ENCODE assay signal across 12 cellular contexts in genomic region chr16:13436641-13437423, GRCh38.
DNase-seq lines count a peak whose midpoint lies in the region; ATAC-seq lines count a peak whose summit lies in the region.
"Had no signal": no experiment of that assay in that cellular context is flagged by ENCODE, and none has a peak within 500 bp of the region (broad histone marks: within the 10 kb centered on the region; RNA-seq: fewer than 3 reads in every experiment).

No MANE protein-coding gene starts in this region.

- H3K36me3 ChIP-seq in CD4-positive, alpha-beta memory T cell (ENCODE audit: insufficient read depth, low read length) = no peaks in the 10 kb centered on the region
- H3K36me3 ChIP-seq: gastroesophageal sphincter had no signal

- no peaks in the 10 kb centered on the region for H3K27me3 Mint-ChIP-seq in activated T-cell treated with anti-CD3 and anti-CD28 coated beads, Interleukin-2, amount 50 U/mL, for 4 hours (ENCODE audit: low read depth)
- no peaks in the 10 kb centered on the region for H3K27me3 Mint-ChIP-seq in CD4-positive, alpha-beta memory T cell

- H3K36me3 Mint-ChIP-seq in activated T-cell treated with anti-CD3 and anti-CD28 coated beads, Interleukin-2, amount 50 U/mL, for 4 hours (ENCODE audit: insufficient read depth) = no peaks in the 10 kb centered on the region
- no peaks in the 10 kb centered on the region for H3K36me3 Mint-ChIP-seq in stimulated activated effector memory CD8-positive, alpha-beta T cell treated with anti-CD3 and anti-CD28 coated beads, Interleukin-12 subunit alpha, Interleukin-12 subunit beta, amount 100 ng/mL, for 72 hours
- H3K36me3 Mint-ChIP-seq in CD4-positive, alpha-beta memory T cell = no peaks in the 10 kb centered on the region

- CTCF ChIA-PET in CD4-positive, alpha-beta memory T cell (lab: Charles Lee; ENCODE audit: partially characterized antibody) = interaction anchor here (0.7 kb wide), 1 partner anchor 1570 kb away, joined by 3 read pairs; no protein-coding TSS in a partner anchor

- H3K9me3 ChIP-seq in CD4-positive, alpha-beta memory T cell (ENCODE audit: control insufficient read depth in 1 of 2, low read length in 2 of 2) = no peaks in the 10 kb centered on the region
- H3K9me3 ChIP-seq: gastroesophageal sphincter had no signal

- POLR2A ChIA-PET in CD4-positive, alpha-beta memory T cell (lab: Charles Lee; ENCODE audit: partially characterized antibody) = no interaction called here

- intact Hi-C loops in CD4-positive, alpha-beta memory T cell (cut with micrococcal nuclease) = no loop called here

- no peak for DNase-seq in activated T-cell treated with anti-CD3 and anti-CD28 coated beads, Interleukin-2, amount 50 U/mL, for 4 hours
- no peak for DNase-seq in activated T-cell treated with anti-CD3 and anti-CD28 coated beads, Interleukin-2, amount 50 U/mL, for 1 hour
- peak; percentile 6 for DNase-seq in SW480 (ENCODE audit: low spot score)
- no peak for DNase-seq in stimulated activated effector memory CD8-positive, alpha-beta T cell treated with anti-CD3 and anti-CD28 coated beads, Interleukin-12 subunit alpha, Interleukin-12 subunit beta, amount 100 ng/mL, for 72 hours (ENCODE audit: low spot score in 2 of 2)
- DNase-seq in dermis blood vessel endothelial cell = no peak
- DNase-seq in ecto neural progenitor cell (ENCODE audit: low spot score) = no peak
- no peak for DNase-seq in CD4-positive, alpha-beta memory T cell
- DNase-seq: activated naive CD4-positive, alpha-beta T cell treated with anti-CD3 and anti-CD28 coated beads, Interleukin-2, amount 50 U/mL, for 16 hours had no signal

- no peaks in the 10 kb centered on the region for H3K27me3 ChIP-seq in CD4-positive, alpha-beta memory T cell (ENCODE audit: insufficient read depth, low read length)
- H3K27me3 ChIP-seq: gastroesophageal sphincter had no signal

- no peaks in the 10 kb centered on the region for H3K9me3 Mint-ChIP-seq in activated T-cell treated with anti-CD3 and anti-CD28 coated beads, Interleukin-2, amount 50 U/mL, for 4 hours
- H3K9me3 Mint-ChIP-seq in stimulated activated effector memory CD8-positive, alpha-beta T cell treated with anti-CD3 and anti-CD28 coated beads, Interleukin-12 subunit alpha, Interleukin-12 subunit beta, amount 100 ng/mL, for 72 hours = peaks cover 5% of the 10 kb centered on the region
- H3K9me3 Mint-ChIP-seq in CD4-positive, alpha-beta memory T cell = peaks cover 0 to 15% (median 2%) of the 10 kb centered on the region in 8 donors

- no peaks in the 10 kb centered on the region for H3K4me1 ChIP-seq in CD4-positive, alpha-beta memory T cell (ENCODE audit: insufficient read depth, low read length)
- H3K4me1 ChIP-seq: gastroesophageal sphincter had no signal

- H3K4me3 Mint-ChIP-seq in activated T-cell treated with anti-CD3 and anti-CD28 coated beads, Interleukin-2, amount 50 U/mL, for 4 hours = no peak overlapping the region
- H3K4me3 Mint-ChIP-seq in stimulated activated effector memory CD8-positive, alpha-beta T cell treated with anti-CD3 and anti-CD28 coated beads, Interleukin-12 subunit alpha, Interleukin-12 subunit beta, amount 100 ng/mL, for 72 hours = no peak overlapping the region
- H3K4me3 Mint-ChIP-seq in CD4-positive, alpha-beta memory T cell = no peak overlapping the region

- H3K27ac ChIP-seq in CD4-positive, alpha-beta memory T cell (ENCODE audit: low read depth, low read length) = no peak overlapping the region
- H3K27ac ChIP-seq: gastroesophageal sphincter, skin epidermis had no signal

- H3K4me1 Mint-ChIP-seq in activated T-cell treated with anti-CD3 and anti-CD28 coated beads, Interleukin-2, amount 50 U/mL, for 4 hours (ENCODE audit: low read depth) = no peaks in the 10 kb centered on the region
- H3K4me1 Mint-ChIP-seq in stimulated activated effector memory CD8-positive, alpha-beta T cell treated with anti-CD3 and anti-CD28 coated beads, Interleukin-12 subunit alpha, Interleukin-12 subunit beta, amount 100 ng/mL, for 72 hours = no peaks in the 10 kb centered on the region
- no peaks in the 10 kb centered on the region for H3K4me1 Mint-ChIP-seq in CD4-positive, alpha-beta memory T cell

- ATAC-seq in activated T-cell treated with anti-CD3 and anti-CD28 coated beads, Interleukin-2, amount 50 U/mL, for 4 hours = peak; percentile 59 to 67
- ATAC-seq in HG02798 (IDR thresholded peaks at IDR 0.05; ENCODE audit: poor library complexity, unreplicated experiment) = peak; percentile 63
- peak; percentile 34 for ATAC-seq in stimulated activated effector memory CD8-positive, alpha-beta T cell treated with anti-CD3 and anti-CD28 coated beads, Interleukin-12 subunit alpha, Interleukin-12 subunit beta, amount 100 ng/mL, for 72 hours
- ATAC-seq: gastroesophageal sphincter, Panc1 had no signal

- no peak overlapping the region for H3K4me3 ChIP-seq in CD4-positive, alpha-beta memory T cell (ENCODE audit: low read length in 2 of 2)
- H3K4me3 ChIP-seq: gastroesophageal sphincter, skin epidermis had no signal

- peak overlapping the region; percentile 48 for H3K27ac Mint-ChIP-seq in stimulated activated effector memory CD8-positive, alpha-beta T cell treated with anti-CD3 and anti-CD28 coated beads, Interleukin-12 subunit alpha, Interleukin-12 subunit beta, amount 100 ng/mL, for 72 hours
- H3K27ac Mint-ChIP-seq in CD4-positive, alpha-beta memory T cell = no peak overlapping the region
